ENCODE assay signal across 17 cellular contexts in genomic region chr6:25217275-25217674, GRCh38.
DNase-seq lines count a peak whose midpoint lies in the region; ATAC-seq, FAIRE-seq and TF ChIP-seq lines count a peak whose summit lies in the region.
"Had no signal": no experiment of that assay in that cellular context is flagged by ENCODE, and none has a peak within 500 bp of the region (broad histone marks: within the 10 kb centered on the region; RNA-seq: fewer than 3 reads in every experiment).

No MANE protein-coding gene starts in this region.

- H3K27ac Mint-ChIP-seq in activated T-helper 17 cell treated with anti-CD3 and anti-CD28 coated beads, Interleukin-2, amount 50 U/mL, for 72 hours = peak overlapping the region; percentile 6
- H3K27ac Mint-ChIP-seq in neural progenitor cell = no peak overlapping the region

- H3K9me3 Mint-ChIP-seq in activated T-helper 17 cell treated with anti-CD3 and anti-CD28 coated beads, Interleukin-2, amount 50 U/mL, for 72 hours = no peaks in the 10 kb centered on the region
- peaks cover 7% of the 10 kb centered on the region for H3K9me3 Mint-ChIP-seq in neural progenitor cell

- H3K4me3 Mint-ChIP-seq in activated T-helper 17 cell treated with anti-CD3 and anti-CD28 coated beads, Interleukin-2, amount 50 U/mL, for 72 hours = no peak overlapping the region
- no peak overlapping the region for H3K4me3 Mint-ChIP-seq in neural progenitor cell
- H3K4me3 Mint-ChIP-seq: CD4-positive, alpha-beta memory T cell had no signal

- no peaks in the 10 kb centered on the region for H4K20me1 ChIP-seq in neural progenitor cell (ENCODE audit: low read depth)

- H3K36me3 Mint-ChIP-seq in activated T-helper 17 cell treated with anti-CD3 and anti-CD28 coated beads, Interleukin-2, amount 50 U/mL, for 72 hours (ENCODE audit: low read depth) = no peaks in the 10 kb centered on the region
- H3K36me3 Mint-ChIP-seq in neural progenitor cell = no peaks in the 10 kb centered on the region
- H3K36me3 Mint-ChIP-seq: CD4-positive, alpha-beta memory T cell had no signal

- H3K27ac ChIP-seq in HEK293 (ENCODE audit: extremely low read depth, low read depth, low read length) (no peak overlapping the region), neural progenitor cell (no peak overlapping the region)
- H3K27ac ChIP-seq: 22Rv1, Peyer's patch had no signal

- H3K27me3 Mint-ChIP-seq in activated T-helper 17 cell treated with anti-CD3 and anti-CD28 coated beads, Interleukin-2, amount 50 U/mL, for 72 hours = no peaks in the 10 kb centered on the region
- H3K27me3 Mint-ChIP-seq in neural progenitor cell (ENCODE audit: insufficient read depth, low read depth) = no peaks in the 10 kb centered on the region

- H3K9me3 ChIP-seq in HEK293 (ENCODE audit: control insufficient read depth, insufficient read depth, low read depth, low read length) (no peaks in the 10 kb centered on the region), neural progenitor cell (ENCODE audit: low read depth) (no peaks in the 10 kb centered on the region)
- H3K9me3 ChIP-seq: Peyer's patch, SK-N-SH had no signal

- no peaks in the 10 kb centered on the region for H3K4me1 ChIP-seq in HEK293 (ENCODE audit: control insufficient read depth, insufficient read depth, low read length)
- peaks cover 13% of the 10 kb centered on the region for H3K4me1 ChIP-seq in neural progenitor cell
- H3K4me1 ChIP-seq: Peyer's patch had no signal

- no peaks in the 10 kb centered on the region for H3K36me3 ChIP-seq in HEK293 (ENCODE audit: control insufficient read depth in 2 of 2, insufficient read depth in 1 of 2, low read length in 2 of 2)
- H3K36me3 ChIP-seq in neural progenitor cell = no peaks in the 10 kb centered on the region
- H3K36me3 ChIP-seq: Peyer's patch had no signal

- H3K4me1 Mint-ChIP-seq in activated T-helper 17 cell treated with anti-CD3 and anti-CD28 coated beads, Interleukin-2, amount 50 U/mL, for 72 hours = no peaks in the 10 kb centered on the region
- H3K4me1 Mint-ChIP-seq in neural progenitor cell = no peaks in the 10 kb centered on the region
- H3K4me1 Mint-ChIP-seq: CD4-positive, alpha-beta memory T cell had no signal

- no peak overlapping the region for H2AFZ ChIP-seq in neural progenitor cell (replicated peaks)

- H3K4me3 ChIP-seq in HEK293 (ENCODE audit: low read depth, low read length) (no peak overlapping the region), neural progenitor cell (no peak overlapping the region)
- H3K4me3 ChIP-seq: Peyer's patch had no signal

- DNase-seq in DMS 273 (lab: John Stamatoyannopoulos, UW; ENCODE audit: unreplicated experiment) (peak; percentile 62), DMS 273 treated with DMSO at 0.1 percent for 48 hours (lab: John Stamatoyannopoulos, UW) (no peak), neural progenitor cell (ENCODE audit: low spot score) (no peak), NCI-H1436 (lab: John Stamatoyannopoulos, UW) (no peak), urothelium cell line (ENCODE audit: low spot score) (no peak)
- no peak for DNase-seq in activated naive CD4-positive, alpha-beta T cell treated with anti-CD3 and anti-CD28 coated beads, Interleukin-2, amount 50 U/mL, for 16 hours
- DNase-seq: Calu3; CD4-positive, alpha-beta memory T cell; HCEC 1CT; MV-4-11; NCI-H226; Peyer's patch had no signal

- ATAC-seq in activated T-helper 17 cell treated with anti-CD3 and anti-CD28 coated beads, Interleukin-2, amount 50 U/mL, for 72 hours (replicated peaks) = no peak
- ATAC-seq: Right ventricle myocardium inferior had no signal

- H3K4me2 ChIP-seq in neural progenitor cell = peak overlapping the region; percentile 2
- H3K4me2 ChIP-seq: SK-N-SH had no signal

- no peaks in the 10 kb centered on the region for H3K27me3 ChIP-seq in neural progenitor cell
- H3K27me3 ChIP-seq: Peyer's patch had no signal

- CTCF ChIA-PET in HEK293 (lab: Yijun Ruan, JAX) = interaction anchor here (0.6 to 1.2 kb wide), 2 partner anchors 48 to 674 kb away, joined by 3 to 4 read pairs; no protein-coding TSS in a partner anchor

- no peak for FAIRE-seq in urothelium cell line (lab: Jason Lieb, UNC)

- POLR2A ChIA-PET in HEK293 (lab: Yijun Ruan, JAX) = no interaction called here

- H3F3A ChIP-seq in neural progenitor cell (ENCODE audit: low read depth) = no peaks in the 10 kb centered on the region

- no peaks in the 10 kb centered on the region for H3K79me2 ChIP-seq in neural progenitor cell (ENCODE audit: low read depth)

- no peak overlapping the region for H3K9ac ChIP-seq in neural progenitor cell
- H3K9ac ChIP-seq: SK-N-SH had no signal

- TF ChIP-seq CTCF in HEK293 (tag by site-specific recombination; IDR thresholded peaks at IDR 0.05) (no peak), neural progenitor cell (IDR thresholded peaks at IDR 0.05) (no peak)

TF ChIP-seq in HEK293, 187 proteins besides CTCF, POLR2A, EP300 and RAD21 (continues in another document):
- TF ChIP-seq ZNF544 (tag by site-specific recombination; IDR thresholded peaks at IDR 0.05) (no peak), ZNF23 (tag by site-specific recombination; IDR thresholded peaks at IDR 0.05; ENCODE audit: borderline replicate concordance) (no peak), ZNF133 (tag by site-specific recombination; IDR thresholded peaks at IDR 0.05) (no peak), ZNF645 (tag by site-specific recombination; IDR thresholded peaks at IDR 0.05) (no peak), PRDM10 (tag by site-specific recombination; IDR thresholded peaks at IDR 0.05) (peak; percentile 82), KLF17 (tag by site-specific recombination; IDR thresholded peaks at IDR 0.05) (no peak), PRDM6 (tag by site-specific recombination; IDR thresholded peaks at IDR 0.05) (no peak), ZNF561 (tag by site-specific recombination; IDR thresholded peaks at IDR 0.05; ENCODE audit: borderline replicate concordance) (no peak)
- TF ChIP-seq, protein P1, sequence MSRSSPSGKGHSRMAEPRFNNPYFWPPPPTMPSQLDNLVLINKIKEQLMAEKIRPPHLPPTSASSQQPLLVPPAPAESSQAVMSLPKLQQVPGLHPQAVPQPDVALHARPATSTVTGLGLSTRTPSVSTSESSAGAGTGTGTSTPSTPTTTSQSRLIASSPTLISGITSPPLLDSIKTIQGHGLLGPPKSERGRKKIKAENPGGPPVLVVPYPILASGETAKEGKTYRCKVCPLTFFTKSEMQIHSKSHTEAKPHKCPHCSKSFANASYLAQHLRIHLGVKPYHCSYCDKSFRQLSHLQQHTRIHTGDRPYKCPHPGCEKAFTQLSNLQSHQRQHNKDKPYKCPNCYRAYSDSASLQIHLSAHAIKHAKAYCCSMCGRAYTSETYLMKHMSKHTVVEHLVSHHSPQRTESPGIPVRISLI (tag by site-specific recombination; IDR thresholded peaks at IDR 0.05) = no peak
